In genomic region chr14:20873370-20874177, GRCh38 we compare ENCODE assay signal across 8 cellular contexts. TPM values are rescaled to one million over a fixed set of nuclear protein-coding genes. Genes with fewer than 3 reads are reported as not detected.
DNase-seq lines count a peak whose midpoint lies in the region; ATAC-seq, FAIRE-seq and TF ChIP-seq lines count a peak whose summit lies in the region.

No MANE protein-coding gene starts in this region.

- peak; percentile 82 for TF ChIP-seq CTCF in GM12864 (IDR thresholded peaks at IDR 0.05; ENCODE audit: low read depth, low read length, missing control alignments)
- TF ChIP-seq CTCF in glutamatergic neuron (IDR thresholded peaks at IDR 0.05; ENCODE audit: partially characterized antibody, unreplicated experiment), result peak; percentile 80
- TF ChIP-seq CTCF in pancreas (IDR thresholded peaks at IDR 0.05), result peak; percentile 57 to 82 (median 70)
- peak in 5 of 6 experiments; percentile 33 to 81 (median 48) for TF ChIP-seq CTCF in thyroid gland (IDR thresholded peaks at IDR 0.05)

- H3K36me3 ChIP-seq in pancreas (no peaks in the 10 kb centered on the region), thyroid gland (no peaks in the 10 kb centered on the region)

- H3K4me1 ChIP-seq in pancreas (no peaks in the 10 kb centered on the region), thyroid gland (no peaks in the 10 kb centered on the region)

- no peak overlapping the region for H3K4me3 ChIP-seq in GM12864 (ENCODE audit: low read depth, low read length)
- peak overlapping the region in 1 of 4 donors; percentile 8 for H3K4me3 ChIP-seq in pancreas
- H3K4me3 ChIP-seq in thyroid gland (replicated peaks in 1 of 3), result no peak overlapping the region

- no peaks in the 10 kb centered on the region for H3K27me3 Mint-ChIP-seq in glutamatergic neuron (ENCODE audit: unreplicated experiment)

- no peaks in the 10 kb centered on the region for H3K36me3 Mint-ChIP-seq in glutamatergic neuron (ENCODE audit: unreplicated experiment)

- DNase-seq in GM12864 (ENCODE audit: low read depth) (peak; percentile 41), RPMI8226 (peak; percentile 73), activated gamma-delta T cell (lab: John Stamatoyannopoulos, UW) (peak; percentile 56), glutamatergic neuron (peak; percentile 90), pancreas (peak; percentile 68 to 92 (median 82)), thyroid gland (peak; percentile 68 to 73)

- no peak overlapping the region for H3K27ac Mint-ChIP-seq in glutamatergic neuron (ENCODE audit: unreplicated experiment)

- H3K4me1 Mint-ChIP-seq in glutamatergic neuron (ENCODE audit: low read depth, unreplicated experiment), result no peaks in the 10 kb centered on the region

- WGBS in pancreas, 2 donors, result 23 to 26% methylated on average over 26 of the region's 26 CpGs
- 19 to 32% methylated on average over 13 to 25 of the region's 26 CpGs for WGBS in thyroid gland, 2 donors

- TF ChIP-seq POLR2A in thyroid gland (IDR thresholded peaks at IDR 0.05), result no peak

- intact Hi-C loops in pancreas (cut with DNase I) (no loop called here), thyroid gland (cut with DNase I) (no loop called here)

- H3K27me3 ChIP-seq in pancreas (no peaks in the 10 kb centered on the region), thyroid gland (no peaks in the 10 kb centered on the region)

- no peak overlapping the region for H3K4me3 Mint-ChIP-seq in glutamatergic neuron (ENCODE audit: unreplicated experiment)

- H3K9me3 ChIP-seq in pancreas, result no peaks in the 10 kb centered on the region
- H3K9me3 ChIP-seq in thyroid gland, result no peaks in the 10 kb centered on the region

- H3K27ac ChIP-seq in pancreas, result no peak overlapping the region
- no peak overlapping the region for H3K27ac ChIP-seq in thyroid gland

- no peak for FAIRE-seq in pancreas (lab: Jason Lieb, UNC)

- peaks cover 1% of the 10 kb centered on the region for H3K9me3 Mint-ChIP-seq in glutamatergic neuron (ENCODE audit: unreplicated experiment)

- ATAC-seq in HG02840 (IDR thresholded peaks at IDR 0.05; ENCODE audit: low FRiP score, unreplicated experiment) (peak; percentile 65), pancreas (peak; percentile 94 to 99 (median 98)), GM21825 (IDR thresholded peaks at IDR 0.05; ENCODE audit: unreplicated experiment) (no peak)

RNA-seq across cellular contexts. Expression of gene RNASE3, which starts 17.6 kb away (rescaled TPM):
- total RNA-seq in glutamatergic neuron (ENCODE audit: unreplicated experiment), result not detected
- not detected for total RNA-seq in pancreas
- not detected for polyA plus RNA-seq in pancreas
- total RNA-seq in thyroid gland, result not detected
